ENCODE assay signal across 8 cellular contexts in genomic region chr12:56469007-56469930, GRCh38. TPM values are rescaled to one million over a fixed set of nuclear protein-coding genes. Genes with fewer than 3 reads are reported as not detected.
DNase-seq lines count a peak whose midpoint lies in the region; ATAC-seq, FAIRE-seq and TF ChIP-seq lines count a peak whose summit lies in the region.

No MANE protein-coding gene starts in this region.

- intact Hi-C loops in activated CD4-positive, alpha-beta T cell treated with anti-CD3 and anti-CD28 coated beads, Interleukin-2, amount 10 ng/mL, durations not matched to agents 24 days and 14 days (cut with micrococcal nuclease): loop anchor here (2.0 to 10.0 kb wide), 3 partner anchors 20 to 340 kb away; partner anchors contain the start of genes COQ10A, ESYT1 and GLS2

- peaks cover 5% of the 10 kb centered on the region for H3K79me1 ChIP-seq in H1 (ENCODE audit: low read depth, low read length)

- H3K4me1 ChIP-seq in SJSA1 (replicated peaks): peaks cover 12% of the 10 kb centered on the region
- H3K4me1 ChIP-seq in H1 (replicated peaks in 1 of 4; ENCODE audit: control insufficient read depth in 3 of 4, insufficient read depth in 4 of 4, low read length in 3 of 4): peaks cover 0 to 6% (median 3%) of the 10 kb centered on the region in 4 experiments; a peak in 4 of 7 replicates

- peak overlapping the region; percentile 58 for H3K4me3 ChIP-seq in SJSA1
- peak overlapping the region; percentile 80 to 99 (median 87) for H3K4me3 ChIP-seq in H1 (ENCODE audit: extremely low read depth in 1 of 4, insufficient read depth in 2 of 4, low read depth in 3 of 4, low read length in 4 of 4)

- H3K14ac ChIP-seq in H1 (ENCODE audit: insufficient read length): no peak overlapping the region

- 62% methylated on average over 19 of the region's 19 CpGs; no CpG with 5 or more reads in 1 of the 2 experiments for WGBS in H1 (ENCODE audit: extremely low coverage in 1 of 2, insufficient coverage in 1 of 2, insufficient read length in 1 of 2, insufficient replicate concordance in 2 of 2, low coverage in 1 of 2, low lambda C conversion rate in 2 of 2, missing lambda C conversion rate in 1 of 2), 2 experiments

- H4K8ac ChIP-seq in H1 (ENCODE audit: extremely low read depth, insufficient read depth, low read length): peak overlapping the region; percentile 95

- H3K9me3 Mint-ChIP-seq in activated CD4-positive, alpha-beta T cell treated with anti-CD3 and anti-CD28 coated beads, Interleukin-2, amount 10 ng/mL, durations not matched to agents 24 days and 14 days: no peaks in the 10 kb centered on the region
- no peaks in the 10 kb centered on the region for H3K9me3 Mint-ChIP-seq in naive B cell

- H3K79me2 ChIP-seq in H1 (ENCODE audit: control insufficient read depth in 1 of 2, insufficient read depth in 2 of 2, low read length in 2 of 2): peaks cover 0 to 28% of the 10 kb centered on the region in 2 experiments; a peak in 2 of 4 replicates

- peaks cover 7% of the 10 kb centered on the region; the same call in 1 of the 2 replicates for H3K23me2 ChIP-seq in H1 (ENCODE audit: low read depth, low read length)

- H3K9me3 ChIP-seq in SJSA1 (replicated peaks) (no peaks in the 10 kb centered on the region), H1 (ENCODE audit: insufficient read depth in 2 of 2, low read depth in 1 of 2, low read length in 1 of 2) (no peaks in the 10 kb centered on the region)

- H3K27me3 ChIP-seq in SJSA1 (replicated peaks) (no peaks in the 10 kb centered on the region), H1 (replicated peaks in 1 of 4; ENCODE audit: control insufficient read depth in 3 of 4, extremely low read depth in 1 of 4, insufficient read depth in 3 of 4, low read length in 3 of 4) (no peaks in the 10 kb centered on the region)

- peak overlapping the region; percentile 88 to 94 for H3K4me2 ChIP-seq in H1 (ENCODE audit: insufficient read depth in 1 of 2, low read depth in 2 of 2, low read length in 2 of 2)

- H3K9ac ChIP-seq in H1 (replicated peaks in 1 of 4; ENCODE audit: extremely low read depth in 1 of 4, low read depth in 3 of 4, low read length in 3 of 4): peak overlapping the region in 3 of 4 experiments; percentile 93 to 98 (median 97); a peak in 6 of 7 replicates

- H2AFZ ChIP-seq in H1 (ENCODE audit: low read length): no peak overlapping the region

- H3K36me3 Mint-ChIP-seq in activated CD4-positive, alpha-beta T cell treated with anti-CD3 and anti-CD28 coated beads, Interleukin-2, amount 10 ng/mL, durations not matched to agents 24 days and 14 days (ENCODE audit: low read depth): peaks cover 22% of the 10 kb centered on the region
- H3K36me3 Mint-ChIP-seq in naive B cell: no peaks in the 10 kb centered on the region

- peak overlapping the region; percentile 67 for H4K5ac ChIP-seq in H1 (ENCODE audit: insufficient read length, low read depth, low read length)

- no peak for TF ChIP-seq POLR2A in H1 (IDR thresholded peaks at IDR 0.05; ENCODE audit: control extremely low read depth in 1 of 2, low read depth in 2 of 2, low read length in 2 of 2)

- TF ChIP-seq RAD21 in H1 (IDR thresholded peaks at IDR 0.05 in 1 of 2, conservative IDR thresholded peaks at IDR 0.05 in 1 of 2; ENCODE audit: low read depth in 2 of 2, low read length in 2 of 2): no peak

- no peaks in the 10 kb centered on the region for H4K20me1 ChIP-seq in H1 (replicated peaks in 1 of 2; ENCODE audit: control insufficient read depth in 1 of 2, insufficient read depth in 2 of 2, low read length in 2 of 2)

- H3K4me3 Mint-ChIP-seq in activated CD4-positive, alpha-beta T cell treated with anti-CD3 and anti-CD28 coated beads, Interleukin-2, amount 10 ng/mL, durations not matched to agents 24 days and 14 days: peak overlapping the region; percentile 92
- peak overlapping the region; percentile 86 to 98 (median 96) for H3K4me3 Mint-ChIP-seq in naive B cell

- H2BK20ac ChIP-seq in H1 (ENCODE audit: low read length): no peak overlapping the region

- no peaks in the 10 kb centered on the region for H3K27me3 Mint-ChIP-seq in activated CD4-positive, alpha-beta T cell treated with anti-CD3 and anti-CD28 coated beads, Interleukin-2, amount 10 ng/mL, durations not matched to agents 24 days and 14 days
- no peaks in the 10 kb centered on the region for H3K27me3 Mint-ChIP-seq in naive B cell

- H3K36me3 ChIP-seq in SJSA1 (peaks cover 21% of the 10 kb centered on the region), H1 (ENCODE audit: control insufficient read depth in 2 of 4, insufficient read depth in 4 of 4, low read length in 3 of 4) (peaks cover 5 to 24% (median 7%) of the 10 kb centered on the region in 4 experiments; a peak in 6 of 8 replicates)

- no peak overlapping the region for H3K23ac ChIP-seq in H1 (ENCODE audit: insufficient read length)

- CTCF ChIA-PET in H1 (lab: Charles Lee; ENCODE audit: partially characterized antibody): interaction anchor here (0.7 to 2.8 kb wide), 12 partner anchors 11 to 153 kb away, joined by 3 to 8 read pairs (median 3); partner anchors contain the start of genes IL23A, STAT2 and TIMELESS

- peak overlapping the region; percentile 79 for H3K56ac ChIP-seq in H1 (replicated peaks; ENCODE audit: insufficient read length, low read depth, low read length)

- H3K4ac ChIP-seq in H1 (replicated peaks; ENCODE audit: insufficient read length, low read depth, low read length): peak overlapping the region; percentile 90

- peaks cover 22% of the 10 kb centered on the region for H3K4me1 Mint-ChIP-seq in activated CD4-positive, alpha-beta T cell treated with anti-CD3 and anti-CD28 coated beads, Interleukin-2, amount 10 ng/mL, durations not matched to agents 24 days and 14 days
- H3K4me1 Mint-ChIP-seq in naive B cell: peaks cover 28 to 37% (median 33%) of the 10 kb centered on the region in 3 donors

- TF ChIP-seq EP300 in H1 (IDR thresholded peaks at IDR 0.05; ENCODE audit: borderline replicate concordance in 1 of 2, low read depth in 2 of 2, low read length in 2 of 2): no peak

- 0 out of 2 replicates have a peak overlapping the region, but pooled peaks have one; percentile 48 for H2AK5ac ChIP-seq in H1 (ENCODE audit: low read depth, low read length)

- no peak for DNase-seq in activated CD4-positive, alpha-beta T cell treated with anti-CD3 and anti-CD28 coated beads, Interleukin-2, amount 10 ng/mL, durations not matched to agents 24 days and 14 days
- DNase-seq in activated CD4-positive, alpha-beta T cell treated with anti-CD3 and anti-CD28 coated beads, Interleukin-2, amount 50 U/mL, for 4 hours: no peak
- no peak for DNase-seq in SJSA1 (ENCODE audit: low read depth in 1 of 2, low spot score in 2 of 2)
- DNase-seq in H1 (ENCODE audit: low read depth in 1 of 2, low spot score in 2 of 2): no peak
- no peak for DNase-seq in naive B cell
- DNase-seq in glomerular visceral epithelial cell (ENCODE audit: extremely low spot score): no peak

- H3K27ac ChIP-seq in SJSA1: peak overlapping the region; percentile 67
- peak overlapping the region; percentile 90 for H3K27ac ChIP-seq in H1 (ENCODE audit: low read depth, low read length)

- FAIRE-seq in H1 (lab: Jason Lieb, UNC): no peak

- no peak for TF ChIP-seq CTCF in H1 (IDR thresholded peaks at IDR 0.05; ENCODE audit: control extremely low read depth in 1 of 3, insufficient read depth in 1 of 3, low read depth in 1 of 3, low read length in 3 of 3)

- peak overlapping the region; percentile 91; the same call in 1 of the 2 replicates for H2BK5ac ChIP-seq in H1 (ENCODE audit: low read depth, low read length)

- H3K18ac ChIP-seq in H1 (ENCODE audit: extremely low read depth, low read length): peak overlapping the region; percentile 93

- POLR2A ChIA-PET in H1 (lab: Charles Lee; ENCODE audit: partially characterized antibody): interaction anchor here (0.5 to 6.1 kb wide), 15 partner anchors 10 to 282 kb away, joined by 3 to 53 read pairs (median 6); partner anchors contain the start of genes CNPY2, COQ10A, GLS2 and MIP

- H3K27ac Mint-ChIP-seq in activated CD4-positive, alpha-beta T cell treated with anti-CD3 and anti-CD28 coated beads, Interleukin-2, amount 10 ng/mL, durations not matched to agents 24 days and 14 days: peak overlapping the region; percentile 98
- peak overlapping the region; percentile 94 to 98 (median 96) for H3K27ac Mint-ChIP-seq in naive B cell

- no peak overlapping the region; the same call in none of the 2 replicates for H2BK12ac ChIP-seq in H1 (ENCODE audit: low read depth, low read length)

- H2BK15ac ChIP-seq in H1 (ENCODE audit: low read length): no peak overlapping the region

- ATAC-seq in naive B cell (ENCODE audit: low read depth in 2 of 2) (no peak), HG03097 (IDR thresholded peaks at IDR 0.05; ENCODE audit: low FRiP score, unreplicated experiment) (no peak), HG02852 (IDR thresholded peaks at IDR 0.05; ENCODE audit: unreplicated experiment) (no peak)

- no peak overlapping the region for H2BK120ac ChIP-seq in H1 (replicated peaks; ENCODE audit: low read depth, low read length)

- H4K91ac ChIP-seq in H1 (replicated peaks; ENCODE audit: insufficient read length, low read length): peak overlapping the region; percentile 50

RNA-seq across cellular contexts. Expression of gene SPRYD4, which starts 0.9 kb away (rescaled TPM):
- 5.2 and 5.5 TPM in 2 replicates for total RNA-seq in activated CD4-positive, alpha-beta T cell treated with anti-CD3 and anti-CD28 coated beads, Interleukin-2, amount 10 ng/mL, durations not matched to agents 24 days and 14 days
- total RNA-seq in SJSA1 (2014; rRNA removed; shearing (Covaris generic)): 0.69 and 1.4 TPM in 2 replicates
- 4.0 and 4.3 TPM in 2 replicates for total RNA-seq in H1 (2021; fragmentation: NEBNext Ultra II Directional; extraction: Animal tissue kit (Norgen Biotek cat#: 25700))
- polyA plus RNA-seq in H1 (2011; rRNA removed) (4.9 and 5.3 TPM in 2 replicates), naive B cell (ENCODE audit: low read depth in 6 of 6) (1 to 10 TPM in 5 of 6 donors, under 1 TPM in 1; 0.59 to 2.6 (median 2.0) TPM)
- polyA plus RNA-seq in H1 (2011; cell fraction: cytosol; rRNA removed): 5.6 TPM
- 4.6 TPM for polyA plus RNA-seq in H1 (2011; cell fraction: nucleus; rRNA removed)
- polyA plus RNA-seq in H1 (2012, experiment 1 of 2): 3.5 to 4.1 TPM (median 3.8 TPM) in 4 replicates
- polyA plus RNA-seq in H1 (2012, experiment 2 of 2): 4.2 TPM
- 2.6 TPM for polyA plus RNA-seq in H1 (2013, experiment 1 of 2)
- polyA plus RNA-seq in H1 (2013, experiment 2 of 2): 2.4 TPM
- 6.5 and 8.8 TPM in 2 replicates for polyA minus RNA-seq in H1 (2011; rRNA and poly(A)+ RNA removed)
- 3.0 TPM for polyA minus RNA-seq in H1 (2011; cell fraction: cytosol; rRNA and poly(A)+ RNA removed)
- polyA minus RNA-seq in H1 (2011; cell fraction: nucleus; rRNA and poly(A)+ RNA removed): 10.6 TPM

RNA-seq across cellular contexts. Expression of gene MIP, which starts 14.8 kb away (rescaled TPM):
- not detected in 2 replicates for total RNA-seq in activated CD4-positive, alpha-beta T cell treated with anti-CD3 and anti-CD28 coated beads, Interleukin-2, amount 10 ng/mL, durations not matched to agents 24 days and 14 days
- total RNA-seq in SJSA1 (2014; rRNA removed; shearing (Covaris generic)): 0.08 TPM in 1 of 2 replicates, not detected in the other
- total RNA-seq in H1 (2021; fragmentation: NEBNext Ultra II Directional; extraction: Animal tissue kit (Norgen Biotek cat#: 25700)): 0.19 TPM in 1 of 2 replicates, not detected in the other
- polyA plus RNA-seq in H1 (2011; rRNA removed) (0.05 and 0.13 TPM in 2 replicates), naive B cell (ENCODE audit: low read depth in 6 of 6) (not detected)
- polyA plus RNA-seq in H1 (2011; cell fraction: cytosol; rRNA removed): not detected
- polyA plus RNA-seq in H1 (2011; cell fraction: nucleus; rRNA removed): 0.13 TPM
- not detected in 4 replicates for polyA plus RNA-seq in H1 (2012, experiment 1 of 2)
- not detected for polyA plus RNA-seq in H1 (2012, experiment 2 of 2)
- polyA plus RNA-seq in H1 (2013, experiment 1 of 2): not detected
- not detected for polyA plus RNA-seq in H1 (2013, experiment 2 of 2)
- polyA minus RNA-seq in H1 (2011; rRNA and poly(A)+ RNA removed): 0.12 TPM in 1 of 2 replicates, not detected in the other
- not detected for polyA minus RNA-seq in H1 (2011; cell fraction: cytosol; rRNA and poly(A)+ RNA removed)
- 0.30 TPM for polyA minus RNA-seq in H1 (2011; cell fraction: nucleus; rRNA and poly(A)+ RNA removed)

RNA-seq across cellular contexts. Expression of gene GLS2, which starts 18.7 kb away (rescaled TPM):
- total RNA-seq in activated CD4-positive, alpha-beta T cell treated with anti-CD3 and anti-CD28 coated beads, Interleukin-2, amount 10 ng/mL, durations not matched to agents 24 days and 14 days: 1.9 and 2.4 TPM in 2 replicates
- not detected in 2 replicates for total RNA-seq in SJSA1 (2014; rRNA removed; shearing (Covaris generic))
- total RNA-seq in H1 (2021; fragmentation: NEBNext Ultra II Directional; extraction: Animal tissue kit (Norgen Biotek cat#: 25700)): 14.5 and 16.9 TPM in 2 replicates
- 20.1 and 22.5 TPM in 2 replicates for polyA plus RNA-seq in H1 (2011; rRNA removed)
- polyA plus RNA-seq in H1 (2011; cell fraction: cytosol; rRNA removed): 22.8 TPM
- 43.9 TPM for polyA plus RNA-seq in H1 (2011; cell fraction: nucleus; rRNA removed)
- 11.5 to 20.7 TPM (median 17.3 TPM) in 4 replicates for polyA plus RNA-seq in H1 (2012, experiment 1 of 2)
- polyA plus RNA-seq in H1 (2012, experiment 2 of 2): 11.9 TPM
- polyA plus RNA-seq in H1 (2013, experiment 1 of 2): 9.7 TPM
- polyA plus RNA-seq in H1 (2013, experiment 2 of 2): 9.1 TPM
- polyA minus RNA-seq in H1 (2011; rRNA and poly(A)+ RNA removed): 27.0 and 36.7 TPM in 2 replicates
- 10.5 TPM for polyA minus RNA-seq in H1 (2011; cell fraction: cytosol; rRNA and poly(A)+ RNA removed)
- 14.9 TPM for polyA minus RNA-seq in H1 (2011; cell fraction: nucleus; rRNA and poly(A)+ RNA removed)
- 1 to 10 TPM in 3 of 6 donors, under 1 TPM in 2, not detected in 1; 0.95 to 1.9 (median 1.6) TPM for polyA plus RNA-seq in naive B cell (ENCODE audit: low read depth in 6 of 6)

RNA-seq across cellular contexts. Expression of gene TIMELESS, which starts 20.0 kb away (rescaled TPM):
- total RNA-seq in activated CD4-positive, alpha-beta T cell treated with anti-CD3 and anti-CD28 coated beads, Interleukin-2, amount 10 ng/mL, durations not matched to agents 24 days and 14 days: 46.5 and 48.8 TPM in 2 replicates
- total RNA-seq in SJSA1 (2014; rRNA removed; shearing (Covaris generic)): 7.4 and 11.9 TPM in 2 replicates
- total RNA-seq in H1 (2021; fragmentation: NEBNext Ultra II Directional; extraction: Animal tissue kit (Norgen Biotek cat#: 25700)): 86.7 and 88.7 TPM in 2 replicates
- polyA plus RNA-seq in H1 (2011; rRNA removed) (17.1 and 19.9 TPM in 2 replicates), naive B cell (ENCODE audit: low read depth in 6 of 6) (10 to 100 TPM; 16.8 to 30.5 (median 25.8) TPM)
- 21.8 TPM for polyA plus RNA-seq in H1 (2011; cell fraction: cytosol; rRNA removed)
- polyA plus RNA-seq in H1 (2011; cell fraction: nucleus; rRNA removed): 52.0 TPM
- 77.7 to 86.4 TPM (median 79.8 TPM) in 4 replicates for polyA plus RNA-seq in H1 (2012, experiment 1 of 2)
- polyA plus RNA-seq in H1 (2012, experiment 2 of 2): 27.5 TPM
- 40.2 TPM for polyA plus RNA-seq in H1 (2013, experiment 1 of 2)
- 39.6 TPM for polyA plus RNA-seq in H1 (2013, experiment 2 of 2)
- polyA minus RNA-seq in H1 (2011; rRNA and poly(A)+ RNA removed): 23.3 and 29.1 TPM in 2 replicates
- 23.2 TPM for polyA minus RNA-seq in H1 (2011; cell fraction: cytosol; rRNA and poly(A)+ RNA removed)
- 29.4 TPM for polyA minus RNA-seq in H1 (2011; cell fraction: nucleus; rRNA and poly(A)+ RNA removed)

RNA-seq across cellular contexts. Expression of gene RBMS2, which starts 52.4 kb away (rescaled TPM):
- total RNA-seq in activated CD4-positive, alpha-beta T cell treated with anti-CD3 and anti-CD28 coated beads, Interleukin-2, amount 10 ng/mL, durations not matched to agents 24 days and 14 days: 4.1 and 5.8 TPM in 2 replicates
- 17.0 and 31.0 TPM in 2 replicates for total RNA-seq in SJSA1 (2014; rRNA removed; shearing (Covaris generic))
- total RNA-seq in H1 (2021; fragmentation: NEBNext Ultra II Directional; extraction: Animal tissue kit (Norgen Biotek cat#: 25700)): 25.5 and 31.3 TPM in 2 replicates
- polyA plus RNA-seq in H1 (2011; rRNA removed) (9.6 TPM in 2 replicates), naive B cell (ENCODE audit: low read depth in 6 of 6) (1 to 10 TPM in 1 of 6 donors, under 1 TPM in 5; 0.03 to 6.0 (median 0.54) TPM)
- 8.6 TPM for polyA plus RNA-seq in H1 (2011; cell fraction: cytosol; rRNA removed)
- polyA plus RNA-seq in H1 (2011; cell fraction: nucleus; rRNA removed): 8.2 TPM
- polyA plus RNA-seq in H1 (2012, experiment 1 of 2): 4.4 to 7.8 TPM (median 6.0 TPM) in 4 replicates
- 3.1 TPM for polyA plus RNA-seq in H1 (2012, experiment 2 of 2)
- 10.8 TPM for polyA plus RNA-seq in H1 (2013, experiment 1 of 2)
- polyA plus RNA-seq in H1 (2013, experiment 2 of 2): 10.8 TPM
- 43.2 and 77.9 TPM in 2 replicates for polyA minus RNA-seq in H1 (2011; rRNA and poly(A)+ RNA removed)
- 12.8 TPM for polyA minus RNA-seq in H1 (2011; cell fraction: cytosol; rRNA and poly(A)+ RNA removed)
- 6.7 TPM for polyA minus RNA-seq in H1 (2011; cell fraction: nucleus; rRNA and poly(A)+ RNA removed)
